ENCODE assay signal across 25 cellular contexts in the genomic region with DNA sequence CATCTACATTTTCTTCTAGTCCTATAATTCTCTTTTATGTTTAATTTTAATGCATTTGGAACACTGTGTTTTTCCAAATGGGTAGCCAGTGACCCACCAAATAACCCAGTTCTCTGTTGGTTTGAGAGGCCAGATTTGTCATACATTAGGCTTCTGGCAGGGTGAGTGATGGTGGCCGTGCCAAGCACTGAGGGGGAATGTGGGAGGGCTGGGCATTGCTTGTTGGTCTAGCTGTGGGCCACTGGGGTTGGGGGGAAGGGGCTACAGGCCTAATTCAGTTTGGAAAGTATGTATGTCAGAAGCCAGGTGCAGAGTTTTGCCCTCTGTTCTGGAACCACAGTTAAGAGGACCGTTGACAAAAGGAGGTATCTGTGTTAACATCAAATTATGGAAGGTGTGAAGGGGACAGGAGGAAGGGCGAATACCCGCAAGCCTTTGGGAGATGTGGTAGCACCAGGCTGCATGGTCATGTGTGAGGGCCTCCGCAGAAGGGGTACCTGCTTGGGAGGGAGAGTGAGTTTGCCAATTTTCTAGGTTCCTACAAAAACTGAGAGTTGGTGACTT. TPM values are rescaled to one million over a fixed set of nuclear protein-coding genes. Genes with fewer than 3 reads are reported as not detected.
DNase-seq lines count a peak whose midpoint lies in the region; ATAC-seq, FAIRE-seq and TF ChIP-seq lines count a peak whose summit lies in the region.
"Had no signal": no experiment of that assay in that cellular context is flagged by ENCODE, and none has a peak within 500 bp of the region (broad histone marks: within the 10 kb centered on the region; RNA-seq: fewer than 3 reads in every experiment).

No MANE protein-coding gene starts in this region.

- no peak overlapping the region for H3K4me3 Mint-ChIP-seq in activated CD8-positive, alpha-beta memory T cell treated with anti-CD3 and anti-CD28 coated beads, Interleukin-2, amount 10 ng/mL, durations not matched to agents 7 days and 5 days
- H3K4me3 Mint-ChIP-seq in natural killer cell treated with Interleukin-12 subunit alpha and Interleukin-12 subunit beta and Interleukin-15 and Interleukin-18, amount 100 ng/mL, for 72 hours, result no peak overlapping the region
- no peak overlapping the region for H3K4me3 Mint-ChIP-seq in Caco-2 (ENCODE audit: unreplicated experiment)
- H3K4me3 Mint-ChIP-seq: CD8-positive, alpha-beta memory T cell had no signal

- H3K9me3 ChIP-seq in Caco-2, result no peaks in the 10 kb centered on the region
- H3K9me3 ChIP-seq: HAP-1 had no signal

- DNase-seq in activated CD8-positive, alpha-beta memory T cell treated with anti-CD3 and anti-CD28 coated beads, Interleukin-2, amount 50 U/mL, for 48 hours, result peak; percentile 28
- DNase-seq in activated CD8-positive, alpha-beta memory T cell treated with anti-CD3 and anti-CD28 coated beads, Interleukin-2, amount 10 ng/mL, durations not matched to agents 7 days and 5 days, result no peak
- peak; percentile 80 for DNase-seq in Jurkat, Clone E6-1 (ENCODE audit: low read depth, low spot score)
- DNase-seq in bronchial epithelial cell (ENCODE audit: low read depth), result no peak
- DNase-seq in natural killer cell treated with Interleukin-12 subunit alpha and Interleukin-12 subunit beta and Interleukin-15 and Interleukin-18, amount 100 ng/mL, for 72 hours (ENCODE audit: low spot score), result no peak
- no peak for DNase-seq in Caco-2
- DNase-seq in NCI-H2227 (lab: John Stamatoyannopoulos, UW; ENCODE audit: unreplicated experiment), result no peak
- DNase-seq: AML-193; C1 segment of cervical spinal cord; CD8-positive, alpha-beta memory T cell; GM23248; Karpas-422; NCI-H1436; NCI-H187 treated with DMSO at 0.1 percent for 48 hours; NCI-H2107; NCI-H2227 treated with DMSO at 0.1 percent for 48 hours; NCI-H510A treated with DMSO at 0.1 percent for 48 hours; NCI-H774; NK-92 treated with Interleukin-12 subunit alpha and Interleukin-12 subunit beta, amount 100 ng/mL, for 24 hours; SHP77 treated with DMSO at 0.1 percent for 48 hours had no signal

- peaks cover 13% of the 10 kb centered on the region for H3K36me3 ChIP-seq in bronchial epithelial cell (ENCODE audit: control insufficient read depth, insufficient read depth, low read length)
- H3K36me3 ChIP-seq in Caco-2 (ENCODE audit: control insufficient read depth, insufficient read depth, low read length), result no peaks in the 10 kb centered on the region

- peaks cover 2% of the 10 kb centered on the region for H3K36me3 Mint-ChIP-seq in activated CD8-positive, alpha-beta memory T cell treated with anti-CD3 and anti-CD28 coated beads, Interleukin-2, amount 10 ng/mL, durations not matched to agents 7 days and 5 days
- peaks cover 7% of the 10 kb centered on the region for H3K36me3 Mint-ChIP-seq in natural killer cell treated with Interleukin-12 subunit alpha and Interleukin-12 subunit beta and Interleukin-15 and Interleukin-18, amount 100 ng/mL, for 72 hours
- peaks cover 18% of the 10 kb centered on the region for H3K36me3 Mint-ChIP-seq in Caco-2 (ENCODE audit: insufficient read depth, unreplicated experiment)

- BruUV-seq in Caco-2 (replicated peaks; lab: Mats Ljungman, UMichigan), result no TSS peak

- no peak overlapping the region for H3K4me3 ChIP-seq in Jurkat, Clone E6-1 (ENCODE audit: low read length)
- H3K4me3 ChIP-seq in bronchial epithelial cell (ENCODE audit: low read depth, low read length) (no peak overlapping the region), Caco-2 (ENCODE audit: low read depth, low read length) (no peak overlapping the region)
- H3K4me3 ChIP-seq: GM23248, HAP-1 had no signal

- peak; percentile 58 for FAIRE-seq in bronchial epithelial cell (lab: Jason Lieb, UNC)
- FAIRE-seq: G401.6, GM12892, HTR-8/SVneo had no signal

- TF ChIP-seq CTCF in bronchial epithelial cell (IDR thresholded peaks at IDR 0.05; ENCODE audit: insufficient read depth, low read length, severe bottlenecking) (no peak), Caco-2 (IDR thresholded peaks at IDR 0.05; ENCODE audit: insufficient read depth in 1 of 2, low read depth in 1 of 2, low read length in 1 of 2, severe bottlenecking in 1 of 2, unreplicated experiment in 1 of 2) (no peak)

- no peaks in the 10 kb centered on the region for H3K9me3 Mint-ChIP-seq in activated CD8-positive, alpha-beta memory T cell treated with anti-CD3 and anti-CD28 coated beads, Interleukin-2, amount 10 ng/mL, durations not matched to agents 7 days and 5 days (ENCODE audit: low read depth)
- no peaks in the 10 kb centered on the region for H3K9me3 Mint-ChIP-seq in natural killer cell treated with Interleukin-12 subunit alpha and Interleukin-12 subunit beta and Interleukin-15 and Interleukin-18, amount 100 ng/mL, for 72 hours
- no peaks in the 10 kb centered on the region for H3K9me3 Mint-ChIP-seq in Caco-2 (ENCODE audit: unreplicated experiment)
- H3K9me3 Mint-ChIP-seq: CD8-positive, alpha-beta memory T cell had no signal

- no peaks in the 10 kb centered on the region for H3K4me1 ChIP-seq in Caco-2
- H3K4me1 ChIP-seq: HAP-1 had no signal

- POLR2A ChIA-PET in Caco-2 (lab: Charles Lee), result no interaction called here

- no peak for ATAC-seq in activated CD8-positive, alpha-beta memory T cell treated with anti-CD3 and anti-CD28 coated beads, Interleukin-2, amount 10 ng/mL, durations not matched to agents 7 days and 5 days
- ATAC-seq in natural killer cell treated with Interleukin-12 subunit alpha and Interleukin-12 subunit beta and Interleukin-15 and Interleukin-18, amount 100 ng/mL, for 72 hours, result no peak
- ATAC-seq in HG03457 (IDR thresholded peaks at IDR 0.05; ENCODE audit: unreplicated experiment), result no peak

- H3K27me3 Mint-ChIP-seq in activated CD8-positive, alpha-beta memory T cell treated with anti-CD3 and anti-CD28 coated beads, Interleukin-2, amount 10 ng/mL, durations not matched to agents 7 days and 5 days, result no peaks in the 10 kb centered on the region
- no peaks in the 10 kb centered on the region for H3K27me3 Mint-ChIP-seq in natural killer cell treated with Interleukin-12 subunit alpha and Interleukin-12 subunit beta and Interleukin-15 and Interleukin-18, amount 100 ng/mL, for 72 hours
- no peaks in the 10 kb centered on the region for H3K27me3 Mint-ChIP-seq in Caco-2 (ENCODE audit: insufficient read depth, unreplicated experiment)
- H3K27me3 Mint-ChIP-seq: CD8-positive, alpha-beta memory T cell had no signal

- intact Hi-C loops in Caco-2 (cut with micrococcal nuclease; ENCODE audit: unreplicated experiment), result no loop called here

- no peak overlapping the region for H3K27ac Mint-ChIP-seq in activated CD8-positive, alpha-beta memory T cell treated with anti-CD3 and anti-CD28 coated beads, Interleukin-2, amount 10 ng/mL, durations not matched to agents 7 days and 5 days
- peak overlapping the region; percentile 23 to 81 for H3K27ac Mint-ChIP-seq in natural killer cell treated with Interleukin-12 subunit alpha and Interleukin-12 subunit beta and Interleukin-15 and Interleukin-18, amount 100 ng/mL, for 72 hours
- H3K27ac Mint-ChIP-seq in Caco-2 (ENCODE audit: unreplicated experiment), result no peak overlapping the region

- peaks cover 12% of the 10 kb centered on the region for H3K4me1 Mint-ChIP-seq in activated CD8-positive, alpha-beta memory T cell treated with anti-CD3 and anti-CD28 coated beads, Interleukin-2, amount 10 ng/mL, durations not matched to agents 7 days and 5 days
- peaks cover 36 to 62% of the 10 kb centered on the region in 2 donors for H3K4me1 Mint-ChIP-seq in natural killer cell treated with Interleukin-12 subunit alpha and Interleukin-12 subunit beta and Interleukin-15 and Interleukin-18, amount 100 ng/mL, for 72 hours (ENCODE audit: low read depth in 2 of 2)
- no peaks in the 10 kb centered on the region for H3K4me1 Mint-ChIP-seq in Caco-2 (ENCODE audit: low read depth, unreplicated experiment)

- CTCF ChIA-PET in activated CD8-positive, alpha-beta memory T cell treated with anti-CD3 and anti-CD28 coated beads, Interleukin-2, amount 10 ng/mL, durations not matched to agents 7 days and 5 days (lab: Charles Lee), result no interaction called here
- CTCF ChIA-PET in Caco-2 (lab: Charles Lee), result no interaction called here

- H3K27me3 ChIP-seq in bronchial epithelial cell (ENCODE audit: control insufficient read depth, insufficient read depth, low read length) (no peaks in the 10 kb centered on the region), Caco-2 (replicated peaks; ENCODE audit: control insufficient read depth, insufficient read depth, low read length) (no peaks in the 10 kb centered on the region)

RNA-seq across cellular contexts. Expression of a gene that starts 38.1 kb away (rescaled TPM):
- total RNA-seq in activated CD8-positive, alpha-beta memory T cell treated with anti-CD3 and anti-CD28 coated beads, Interleukin-2, amount 10 ng/mL, durations not matched to agents 7 days and 5 days, result 10 to 100 TPM; 29.1 to 53.8 TPM
- 34.0 TPM for polyA plus RNA-seq in Jurkat, Clone E6-1 (2012; ENCODE audit: insufficient read depth, insufficient read length)
- 9.1 and 12.6 TPM in 2 replicates for total RNA-seq in bronchial epithelial cell
- total RNA-seq in natural killer cell treated with Interleukin-12 subunit alpha and Interleukin-12 subunit beta and Interleukin-15 and Interleukin-18, amount 100 ng/mL, for 72 hours, result 10 to 100 TPM; 46.5 to 99.5 TPM
- 21.2 and 21.7 TPM in 2 replicates for total RNA-seq in Caco-2 (2022)

RNA-seq across cellular contexts. Expression of a gene that starts 55.9 kb away (rescaled TPM):
- total RNA-seq in activated CD8-positive, alpha-beta memory T cell treated with anti-CD3 and anti-CD28 coated beads, Interleukin-2, amount 10 ng/mL, durations not matched to agents 7 days and 5 days, result 10 to 100 TPM; 22.1 to 44.1 TPM
- 88.2 TPM for polyA plus RNA-seq in Jurkat, Clone E6-1 (2012; ENCODE audit: insufficient read depth, insufficient read length)
- total RNA-seq in bronchial epithelial cell, result 64.0 and 74.4 TPM in 2 replicates
- 10 to 100 TPM; 51.3 to 78.0 TPM for total RNA-seq in natural killer cell treated with Interleukin-12 subunit alpha and Interleukin-12 subunit beta and Interleukin-15 and Interleukin-18, amount 100 ng/mL, for 72 hours
- 33.9 and 38.9 TPM in 2 replicates for total RNA-seq in Caco-2 (2022)

Comparison
In these comparisons a context has a peak if more than half of its experiments do, and no peak if none do; other contexts are left out.
1. DNase-seq: peak in activated CD8-positive, alpha-beta memory T cell treated with anti-CD3 and anti-CD28 coated beads, Interleukin-2, amount 50 U/mL, for 48 hours (single experiment) and Jurkat, Clone E6-1 (single experiment); none in activated CD8-positive, alpha-beta memory T cell treated with anti-CD3 and anti-CD28 coated beads, Interleukin-2, amount 10 ng/mL, durations not matched to agents 7 days and 5 days (single experiment), bronchial epithelial cell (single experiment), natural killer cell treated with Interleukin-12 subunit alpha and Interleukin-12 subunit beta and Interleukin-15 and Interleukin-18, amount 100 ng/mL, for 72 hours (single experiment), Caco-2 (0 of 2) and NCI-H2227 (single experiment).
2. H3K27ac Mint-ChIP-seq: peak in natural killer cell treated with Interleukin-12 subunit alpha and Interleukin-12 subunit beta and Interleukin-15 and Interleukin-18, amount 100 ng/mL, for 72 hours (2 of 2); none in activated CD8-positive, alpha-beta memory T cell treated with anti-CD3 and anti-CD28 coated beads, Interleukin-2, amount 10 ng/mL, durations not matched to agents 7 days and 5 days (single experiment) and Caco-2 (single experiment).